In genomic region chr1:22935450-22935849, GRCh38 we compare ENCODE assay signal across 27 cellular contexts. TPM values are rescaled to one million over a fixed set of nuclear protein-coding genes. Genes with fewer than 3 reads are reported as not detected.
"Had no signal": no experiment of that assay in that cellular context is flagged by ENCODE, and none has a peak within 500 bp of the region (broad histone marks: within the 10 kb centered on the region; RNA-seq: fewer than 3 reads in every experiment).

No MANE protein-coding gene starts in this region.

- ATAC-seq: esophagus mucosa; heart right ventricle; lower lobe of right lung; psoas muscle; right lobe of liver; stimulated activated naive B cell treated with anti-CD40 and anti-IgM and Interleukin-4, amounts not matched to agents 10 μg/mL and 1 μg/mL and 100 μg/mL, for 72 hours; stimulated activated naive CD8-positive, alpha-beta T cell treated with anti-CD3 and anti-CD28 coated beads, Interleukin-15, amount 100 ng/mL, for 72 hours had no signal

- H3K27ac ChIP-seq: coronary artery, heart right ventricle, left ventricle myocardium inferior, lower lobe of right lung, parathyroid adenoma, psoas muscle, right lobe of liver, thoracic aorta, transverse colon had no signal

- DNase-seq: effector CD4-positive, alpha-beta T cell; heart right ventricle; left ventricle myocardium inferior; lower lobe of right lung; midbrain; naive B cell; psoas muscle; retina; stimulated activated CD4-positive, alpha-beta T cell treated with anti-CD3 and anti-CD28 coated beads, Interleukin-2, amount 100 ng/mL, for 24 hours; stimulated activated CD4-positive, alpha-beta T cell treated with anti-CD3 and anti-CD28 coated beads, Interleukin-4, amount 100 ng/mL, for 4 hours; stimulated activated naive B cell treated with anti-CD40 and anti-IgM and Interleukin-4, amounts not matched to agents 10 μg/mL and 1 μg/mL and 100 μg/mL, for 72 hours; stimulated activated naive CD8-positive, alpha-beta T cell treated with anti-CD3 and anti-CD28 coated beads, Interleukin-15, amount 100 ng/mL, for 72 hours; transverse colon had no signal

- H3K79me2 ChIP-seq: parathyroid adenoma had no signal

- H3K9me3 ChIP-seq: lower lobe of right lung, psoas muscle, right lobe of liver, thoracic aorta, transverse colon had no signal

- FAIRE-seq: frontal cortex, keratinocyte had no signal

- H2AFZ ChIP-seq: parathyroid adenoma had no signal

- H3K9ac ChIP-seq: parathyroid adenoma had no signal

- H3K36me3 ChIP-seq: heart right ventricle, left ventricle myocardium inferior, lower lobe of right lung, right lobe of liver, thoracic aorta, transverse colon had no signal

- H3K4me1 ChIP-seq: heart right ventricle, left ventricle myocardium inferior, lower lobe of right lung, parathyroid adenoma, psoas muscle, right lobe of liver, transverse colon had no signal

- H3K4me3 ChIP-seq: coronary artery, heart right ventricle, left ventricle myocardium inferior, lower lobe of right lung, psoas muscle, right lobe of liver, thoracic aorta, transverse colon had no signal

- H3K27me3 ChIP-seq: right lobe of liver, transverse colon had no signal

RNA-seq across cellular contexts. Expression of gene LACTBL1, which starts 37.2 kb away (rescaled TPM):
- total RNA-seq: cerebellum, dermis microvascular lymphatic vessel endothelial cell, esophagus mucosa, fibroblast of lung, frontal cortex, heart right ventricle, left ventricle myocardium inferior, lower lobe of right lung, omental fat pad, psoas muscle, right lobe of liver, skeletal muscle tissue, subcutaneous adipose tissue, thoracic aorta, transverse colon, ureter had no signal
- polyA plus RNA-seq: fibroblast of lung, heart right ventricle, keratinocyte, psoas muscle had no signal
